Comparison of ENCODE assay signal across 23 cellular contexts in genomic region chr1:235913311-235913710, GRCh38. TPM values are rescaled to one million over a fixed set of nuclear protein-coding genes. Genes with fewer than 3 reads are reported as not detected.
DNase-seq lines count a peak whose midpoint lies in the region; ATAC-seq and TF ChIP-seq lines count a peak whose summit lies in the region.
"Had no signal": no experiment of that assay in that cellular context is flagged by ENCODE, and none has a peak within 500 bp of the region (broad histone marks: within the 10 kb centered on the region; RNA-seq: fewer than 3 reads in every experiment).

No MANE protein-coding gene starts in this region.

- no peaks in the 10 kb centered on the region for H3K27me3 ChIP-seq in brain microvascular endothelial cell (replicated peaks)
- H3K27me3 ChIP-seq: MG63 had no signal

- in situ Hi-C loops in brain microvascular endothelial cell (cut with HindIII; ENCODE audit: low pct_ligation_motif_present, low sequenced_read_pairs): no loop called here

- H3K4me3 ChIP-seq in brain microvascular endothelial cell (ENCODE audit: low read depth, low read length): no peak overlapping the region
- H3K4me3 ChIP-seq: MG63, neural progenitor cell, prostate gland had no signal

- no peak for TF ChIP-seq CTCF in brain microvascular endothelial cell (IDR thresholded peaks at IDR 0.05; ENCODE audit: low read depth, low read length, missing control alignments)

- ATAC-seq in HG03432 (IDR thresholded peaks at IDR 0.05; ENCODE audit: unreplicated experiment): no peak
- no peak for ATAC-seq in GM19395 (IDR thresholded peaks at IDR 0.05; ENCODE audit: unreplicated experiment)
- no peak for ATAC-seq in GM18868 (IDR thresholded peaks at IDR 0.05; ENCODE audit: unreplicated experiment)

- DNase-seq in EH (ENCODE audit: low read depth): peak; percentile 80
- DNase-seq in LHCN-M2 (ENCODE audit: low read depth): peak; percentile 47
- peak; percentile 37 for DNase-seq in brain microvascular endothelial cell
- DNase-seq in kidney tubule cell (ENCODE audit: low spot score): peak; percentile 31
- DNase-seq in activated T-cell treated with anti-CD3 and anti-CD28 coated beads, Interleukin-2, amount 50 U/mL, for 1 hour: no peak
- DNase-seq: activated B cell treated with CpG ODN at 0.5 μM for 24 hours; activated CD4-positive, alpha-beta memory T cell treated with anti-CD3 and anti-CD28 coated beads for 36 hours; activated effector memory CD4-positive, alpha-beta T cell treated with anti-CD3 and anti-CD28 coated beads, Interleukin-2, amount 50 U/mL, for 16 hours; CD4-positive, alpha-beta T cell; DMS153; immature natural killer cell; MG63; NCI-H1417; NCI-H510A; RPMI8226; stimulated activated CD4-positive, alpha-beta T cell treated with anti-CD3 and anti-CD28 coated beads, Interleukin-1b, Interleukin-23, amount 100 ng/mL, for 48 hours; substantia nigra; T1000 had no signal

- peak overlapping the region; percentile 69 for H3K27ac ChIP-seq in brain microvascular endothelial cell
- H3K27ac ChIP-seq: neural progenitor cell, prostate gland had no signal

- no peaks in the 10 kb centered on the region for H3K36me3 ChIP-seq in brain microvascular endothelial cell (replicated peaks)
- H3K36me3 ChIP-seq: MG63, neural progenitor cell, prostate gland had no signal

RNA-seq across cellular contexts. Expression of gene LYST, which starts 46.6 kb away (rescaled TPM):
- total RNA-seq in LHCN-M2 (2014; rRNA removed): 2.4 and 4.5 TPM in 2 replicates
- 2.2 TPM for polyA plus RNA-seq in LHCN-M2 (2012)
